15 cellular contexts compared by ENCODE assay signal in genomic region chr5:124910354-124911016, GRCh38.
DNase-seq lines count a peak whose midpoint lies in the region; ATAC-seq and TF ChIP-seq lines count a peak whose summit lies in the region.
"Had no signal": no experiment of that assay in that cellular context is flagged by ENCODE, and none has a peak within 500 bp of the region (broad histone marks: within the 10 kb centered on the region; RNA-seq: fewer than 3 reads in every experiment).

No MANE protein-coding gene starts in this region.

- H3K27me3 Mint-ChIP-seq in GM23338 (ENCODE audit: insufficient read depth, low read depth, poor library complexity), result peaks cover 8% of the 10 kb centered on the region

- H3K27ac ChIP-seq in HEK293 (ENCODE audit: extremely low read depth, low read depth, low read length) (peak overlapping the region; percentile 80; the same call in 1 of the 2 replicates), GM23338 (ENCODE audit: low read depth) (no peak overlapping the region)
- H3K27ac ChIP-seq: pancreas, SJCRH30 had no signal

- H4K20me1 ChIP-seq in GM23338 (replicated peaks; ENCODE audit: insufficient read depth), result no peaks in the 10 kb centered on the region

- no peak overlapping the region for H3K4me3 Mint-ChIP-seq in GM23338
- H3K4me3 Mint-ChIP-seq: activated CD4-positive, alpha-beta T cell treated with anti-CD3 and anti-CD28 coated beads for 36 hours; stimulated activated effector memory CD8-positive, alpha-beta T cell treated with anti-CD3 and anti-CD28 coated beads, Interleukin-12 subunit alpha, Interleukin-12 subunit beta, amount 100 ng/mL, for 72 hours had no signal

- H3K9me3 ChIP-seq in HEK293 (ENCODE audit: control insufficient read depth, insufficient read depth, low read depth, low read length), result no peaks in the 10 kb centered on the region
- H3K9me3 ChIP-seq: pancreas, SJCRH30 had no signal

- peaks cover 9% of the 10 kb centered on the region; the same call in 1 of the 2 replicates for H3K9me2 ChIP-seq in GM23338 (ENCODE audit: insufficient read depth)

- H3K79me2 ChIP-seq in GM23338 (replicated peaks; ENCODE audit: insufficient read depth), result no peaks in the 10 kb centered on the region

- no peaks in the 10 kb centered on the region; the same call in 2 of the 3 replicates for H3K9me3 Mint-ChIP-seq in GM23338
- H3K9me3 Mint-ChIP-seq: stimulated activated effector memory CD8-positive, alpha-beta T cell treated with anti-CD3 and anti-CD28 coated beads, Interleukin-12 subunit alpha, Interleukin-12 subunit beta, amount 100 ng/mL, for 72 hours had no signal

- no peak overlapping the region for H2AFZ ChIP-seq in GM23338

- H3F3A ChIP-seq in GM23338 (replicated peaks; ENCODE audit: low read depth), result peaks cover 4% of the 10 kb centered on the region; the same call in 1 of the 2 replicates

- CTCF ChIA-PET in HEK293 (lab: Yijun Ruan, JAX), result no interaction called here

- ATAC-seq in GM18868 (IDR thresholded peaks at IDR 0.05; ENCODE audit: unreplicated experiment) (peak; percentile 47), HG03469 (IDR thresholded peaks at IDR 0.05; ENCODE audit: unreplicated experiment) (peak; percentile 38), sciatic nerve (peak; percentile 19), GM23338 (no peak)
- ATAC-seq: activated CD4-positive, alpha-beta T cell treated with anti-CD3 and anti-CD28 coated beads for 36 hours; pancreas; stimulated activated effector memory CD8-positive, alpha-beta T cell treated with anti-CD3 and anti-CD28 coated beads, Interleukin-12 subunit alpha, Interleukin-12 subunit beta, amount 100 ng/mL, for 72 hours had no signal

- TF ChIP-seq CTCF in HEK293 (tag by site-specific recombination; IDR thresholded peaks at IDR 0.05), result no peak
- no peak for TF ChIP-seq CTCF in GM23338 (conservative IDR thresholded peaks at IDR 0.05; ENCODE audit: low read depth in 2 of 2)

- H3K27ac Mint-ChIP-seq in GM23338, result no peak overlapping the region
- H3K27ac Mint-ChIP-seq: activated CD4-positive, alpha-beta T cell treated with anti-CD3 and anti-CD28 coated beads for 36 hours; stimulated activated effector memory CD8-positive, alpha-beta T cell treated with anti-CD3 and anti-CD28 coated beads, Interleukin-12 subunit alpha, Interleukin-12 subunit beta, amount 100 ng/mL, for 72 hours had no signal

- H3K4me1 Mint-ChIP-seq in GM23338, result peaks cover 29% of the 10 kb centered on the region
- H3K4me1 Mint-ChIP-seq: activated CD4-positive, alpha-beta T cell treated with anti-CD3 and anti-CD28 coated beads for 36 hours; stimulated activated effector memory CD8-positive, alpha-beta T cell treated with anti-CD3 and anti-CD28 coated beads, Interleukin-12 subunit alpha, Interleukin-12 subunit beta, amount 100 ng/mL, for 72 hours had no signal

- POLR2A ChIA-PET in HEK293 (lab: Yijun Ruan, JAX), result interaction anchor here (0.6 kb wide), 1 partner anchor 42 kb away, joined by 4 read pairs; no protein-coding TSS in a partner anchor

- H3K4me3 ChIP-seq in HEK293 (ENCODE audit: low read depth, low read length) (no peak overlapping the region), GM23338 (no peak overlapping the region)
- H3K4me3 ChIP-seq: pancreas, SJCRH30 had no signal

- peaks cover 8% of the 10 kb centered on the region for H3K27me3 ChIP-seq in GM23338 (ENCODE audit: insufficient read depth)
- H3K27me3 ChIP-seq: pancreas, SJCRH30 had no signal

- H3K4me2 ChIP-seq in GM23338, result no peak overlapping the region

- H3K4me1 ChIP-seq in HEK293 (ENCODE audit: control insufficient read depth, insufficient read depth, low read length), result peaks cover 41% of the 10 kb centered on the region
- H3K4me1 ChIP-seq in GM23338 (ENCODE audit: insufficient read depth), result peaks cover 17% of the 10 kb centered on the region

- H3K36me3 ChIP-seq in HEK293 (ENCODE audit: control insufficient read depth in 2 of 2, insufficient read depth in 1 of 2, low read length in 2 of 2) (no peaks in the 10 kb centered on the region), GM23338 (ENCODE audit: insufficient read depth) (peaks cover 4% of the 10 kb centered on the region; the same call in 1 of the 2 replicates)
- H3K36me3 ChIP-seq: pancreas, SJCRH30 had no signal

- intact Hi-C loops in sciatic nerve (cut with DNase I), result no loop called here

- no peak for DNase-seq in sciatic nerve (ENCODE audit: low spot score)
- no peak for DNase-seq in GM23338 (ENCODE audit: low spot score)
- no peak for DNase-seq in stimulated activated CD8-positive, alpha-beta memory T cell treated with anti-CD3 and anti-CD28 coated beads, Interleukin-4, amount 100 ng/mL, for 48 hours
- no peak for DNase-seq in DMS 273 treated with DMSO at 0.1 percent for 48 hours (lab: John Stamatoyannopoulos, UW)
- DNase-seq: activated CD4-positive, alpha-beta T cell treated with anti-CD3 and anti-CD28 coated beads for 36 hours; activated gamma-delta T cell; amniotic stem cell; NCI-H1694 treated with DMSO at 0.1 percent for 48 hours; NCI-H345; pancreas; SJCRH30 had no signal

- peaks cover 5% of the 10 kb centered on the region; the same call in 2 of the 3 replicates for H3K36me3 Mint-ChIP-seq in GM23338 (ENCODE audit: low read depth)
- H3K36me3 Mint-ChIP-seq: stimulated activated effector memory CD8-positive, alpha-beta T cell treated with anti-CD3 and anti-CD28 coated beads, Interleukin-12 subunit alpha, Interleukin-12 subunit beta, amount 100 ng/mL, for 72 hours had no signal

TF ChIP-seq in HEK293, 187 proteins besides CTCF, POLR2A, EP300 and RAD21:
- peak; percentile 63; the same call in 1 of the 2 replicates for TF ChIP-seq TCF7L2 (IDR thresholded peaks at IDR 0.05; ENCODE audit: borderline replicate concordance, low read depth, low read length)
- TF ChIP-seq, protein P1, sequence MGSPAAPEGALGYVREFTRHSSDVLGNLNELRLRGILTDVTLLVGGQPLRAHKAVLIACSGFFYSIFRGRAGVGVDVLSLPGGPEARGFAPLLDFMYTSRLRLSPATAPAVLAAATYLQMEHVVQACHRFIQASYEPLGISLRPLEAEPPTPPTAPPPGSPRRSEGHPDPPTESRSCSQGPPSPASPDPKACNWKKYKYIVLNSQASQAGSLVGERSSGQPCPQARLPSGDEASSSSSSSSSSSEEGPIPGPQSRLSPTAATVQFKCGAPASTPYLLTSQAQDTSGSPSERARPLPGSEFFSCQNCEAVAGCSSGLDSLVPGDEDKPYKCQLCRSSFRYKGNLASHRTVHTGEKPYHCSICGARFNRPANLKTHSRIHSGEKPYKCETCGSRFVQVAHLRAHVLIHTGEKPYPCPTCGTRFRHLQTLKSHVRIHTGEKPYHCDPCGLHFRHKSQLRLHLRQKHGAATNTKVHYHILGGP (tag by site-specific recombination; IDR thresholded peaks at IDR 0.05), result peak; percentile 29; the same call in 1 of the 2 replicates
- TF ChIP-seq ZFP3 (tag by site-specific recombination; IDR thresholded peaks at IDR 0.05; ENCODE audit: low read depth), result no peak
- 0 out of 2 replicates have a peak, but pooled peaks have one; percentile 61 for TF ChIP-seq ZNF10 (tag by site-specific recombination; IDR thresholded peaks at IDR 0.05)
TF ChIP-seq in HEK293: peak in this region for 3.
